ENCODE assay signal across 8 cellular contexts in the genomic region with DNA sequence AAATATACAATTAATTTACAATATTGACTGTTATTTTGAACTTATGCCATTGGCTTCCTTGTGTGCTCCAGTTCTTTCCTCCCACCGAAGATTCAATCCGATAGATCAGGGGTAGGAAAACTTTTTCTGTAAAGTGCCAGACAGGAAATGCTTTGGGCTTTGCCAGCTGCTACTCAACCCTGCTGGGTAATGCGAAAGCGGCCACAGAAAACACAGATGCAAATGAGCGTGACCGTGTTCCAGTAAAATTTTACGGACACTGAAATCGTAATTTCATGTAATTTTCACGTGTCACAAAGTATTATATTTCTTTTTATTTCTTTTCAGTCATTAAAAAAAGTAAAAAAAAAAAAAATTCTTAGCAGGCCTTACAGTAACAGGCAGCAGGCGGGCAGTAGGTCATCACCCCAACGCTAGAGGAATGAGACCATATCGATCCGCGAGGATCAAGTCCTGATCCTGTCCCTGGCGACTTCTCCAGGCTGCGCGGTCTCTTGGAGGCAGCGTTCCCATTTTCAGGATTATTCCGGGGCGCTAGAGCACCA. TPM values are rescaled to one million over a fixed set of nuclear protein-coding genes. Genes with fewer than 3 reads are reported as not detected.
DNase-seq lines count a peak whose midpoint lies in the region; ATAC-seq, FAIRE-seq and TF ChIP-seq lines count a peak whose summit lies in the region.

No MANE protein-coding gene starts in this region.

- intact Hi-C loops in adrenal gland (cut with DNase I): loop anchor here in 1 of 2 donors (10.0 kb wide), 1 partner anchor 63 kb away; the partner anchor contains the start of gene CARNMT1

- H3K9me3 ChIP-seq in adrenal gland (replicated peaks in 1 of 3) (no peaks in the 10 kb centered on the region), iPS-18a (ENCODE audit: control insufficient read depth, low read depth, low read length) (no peaks in the 10 kb centered on the region), smooth muscle cell (replicated peaks; ENCODE audit: low read depth) (no peaks in the 10 kb centered on the region)

- WGBS in adrenal gland, 4 donors: 14 to 32% (median 16%) methylated on average over 15 to 20 of the region's 20 CpGs
- under 1% methylated on average over 20 of the region's 20 CpGs for WGBS in smooth muscle cell (ENCODE audit: low lambda C conversion rate)

- H3K4me1 ChIP-seq in adrenal gland (replicated peaks in 1 of 2): peaks cover 0 to 56% of the 10 kb centered on the region in 2 donors
- H3K4me1 ChIP-seq in iPS-18a (ENCODE audit: control insufficient read depth, low read depth, low read length): peaks cover 13% of the 10 kb centered on the region
- peaks cover 12% of the 10 kb centered on the region for H3K4me1 ChIP-seq in smooth muscle cell (ENCODE audit: low read depth)

- H3K4me3 ChIP-seq in adrenal gland (peak overlapping the region in 3 of 4 donors; percentile 69 to 83 (median 82)), iPS-18a (ENCODE audit: low read length) (peak overlapping the region; percentile 82), smooth muscle cell (peak overlapping the region; percentile 92)

- H3K9ac ChIP-seq in iPS-18a (ENCODE audit: low read length) (peak overlapping the region; percentile 65), smooth muscle cell (ENCODE audit: low read depth) (peak overlapping the region; percentile 80)

- H4K20me1 ChIP-seq in smooth muscle cell (ENCODE audit: low read depth): peaks cover 30% of the 10 kb centered on the region

- DNase-seq in AG09319 (ENCODE audit: extremely low read depth, low read depth) (peak; percentile 32), RKO (ENCODE audit: low spot score) (peak; percentile 82), adrenal gland (peak in 4 of 7 donors; percentile 34 to 74 (median 38)), smooth muscle cell (lab: John Stamatoyannopoulos, UW; ENCODE audit: unreplicated experiment) (no peak), frontal cortex (ENCODE audit: low spot score in 2 of 2) (no peak)

- H3K27me3 ChIP-seq in adrenal gland: no peaks in the 10 kb centered on the region
- H3K27me3 ChIP-seq in iPS-18a (ENCODE audit: control insufficient read depth, insufficient read depth, low read length): peaks cover 11% of the 10 kb centered on the region
- H3K27me3 ChIP-seq in smooth muscle cell (ENCODE audit: low read depth): no peaks in the 10 kb centered on the region

- H2AFZ ChIP-seq in smooth muscle cell (ENCODE audit: low read depth): peak overlapping the region; percentile 97

- no peak for FAIRE-seq in frontal cortex (lab: Jason Lieb, UNC)

- H3K79me2 ChIP-seq in smooth muscle cell (ENCODE audit: low read depth): peaks cover 29% of the 10 kb centered on the region

- TF ChIP-seq CTCF in AG09319 (IDR thresholded peaks at IDR 0.05; ENCODE audit: low read depth, low read length) (0 out of 2 replicates have a peak, but pooled peaks have one; percentile 1), adrenal gland (IDR thresholded peaks at IDR 0.05) (no peak), smooth muscle cell (IDR thresholded peaks at IDR 0.05; ENCODE audit: borderline replicate concordance, insufficient read depth, poor library complexity, severe bottlenecking) (no peak)

- peak overlapping the region; percentile 94 for H3K4me2 ChIP-seq in smooth muscle cell

- no peaks in the 10 kb centered on the region for H3F3A ChIP-seq in smooth muscle cell (ENCODE audit: low read depth)

- TF ChIP-seq POLR2A in adrenal gland (IDR thresholded peaks at IDR 0.05): no peak

- no peaks in the 10 kb centered on the region for H3K36me3 ChIP-seq in adrenal gland (replicated peaks in 1 of 2)
- no peaks in the 10 kb centered on the region for H3K36me3 ChIP-seq in iPS-18a (ENCODE audit: control insufficient read depth, low read depth, low read length)
- H3K36me3 ChIP-seq in smooth muscle cell (ENCODE audit: low read depth): no peaks in the 10 kb centered on the region

- ATAC-seq in GM18519 (IDR thresholded peaks at IDR 0.05; ENCODE audit: low FRiP score, unreplicated experiment) (peak; percentile 21), HG03139 (IDR thresholded peaks at IDR 0.05; ENCODE audit: unreplicated experiment) (peak; percentile 25)

- H3K27ac ChIP-seq in adrenal gland (peak overlapping the region; percentile 31 to 98 (median 96)), iPS-18a (ENCODE audit: low read length) (no peak overlapping the region), smooth muscle cell (ENCODE audit: low read depth) (peak overlapping the region; percentile 78)

RNA-seq across cellular contexts. Expression of gene NMRK1, which starts 0.6 kb away (rescaled TPM):
- 10 to 100 TPM in 6 of 8 donors, 1 to 10 TPM in 2; 4.3 to 27.4 (median 20.2) TPM for total RNA-seq in adrenal gland
- 10 to 100 TPM; 22.4 to 93.2 (median 29.8) TPM for polyA plus RNA-seq in adrenal gland
- 12.3 and 20.4 TPM in 2 replicates for total RNA-seq in smooth muscle cell
- polyA plus RNA-seq in smooth muscle cell: 14.1 and 16.4 TPM in 2 replicates
- 6.1 TPM for total RNA-seq in frontal cortex

RNA-seq across cellular contexts. Expression of gene OSTF1, which starts 1.0 kb away (rescaled TPM):
- total RNA-seq in adrenal gland: 10 to 100 TPM; 32.5 to 52.2 (median 35.7) TPM
- 10 to 100 TPM; 21.0 to 41.4 (median 29.4) TPM for polyA plus RNA-seq in adrenal gland
- 41.5 and 44.5 TPM in 2 replicates for total RNA-seq in smooth muscle cell
- polyA plus RNA-seq in smooth muscle cell: 40.6 and 44.2 TPM in 2 replicates
- 11.8 TPM for total RNA-seq in frontal cortex

RNA-seq across cellular contexts. Expression of gene CARNMT1, which starts 59.3 kb away (rescaled TPM):
- total RNA-seq in adrenal gland (10 to 100 TPM; 11.3 to 76.8 (median 16.8) TPM), smooth muscle cell (18.8 and 30.6 TPM in 2 replicates), frontal cortex (38.3 TPM)
- polyA plus RNA-seq in adrenal gland (10 to 100 TPM in 1 of 3 donors, 1 to 10 TPM in 2; 3.3 to 13.4 (median 4.1) TPM), smooth muscle cell (7.3 and 10.8 TPM in 2 replicates)

Comparison
In these comparisons a context has a peak if more than half of its experiments do, and no peak if none do; other contexts are left out.
1. DNase-seq: peak in AG09319 (single experiment), RKO (single experiment) and adrenal gland (4 of 7); none in smooth muscle cell (single experiment) and frontal cortex (0 of 2).
2. Peak in every context shown above with its lines, with median percentiles within 50 percentile points of each other: H3K4me3 ChIP-seq.